8 cellular contexts compared by ENCODE assay signal in the genomic region with DNA sequence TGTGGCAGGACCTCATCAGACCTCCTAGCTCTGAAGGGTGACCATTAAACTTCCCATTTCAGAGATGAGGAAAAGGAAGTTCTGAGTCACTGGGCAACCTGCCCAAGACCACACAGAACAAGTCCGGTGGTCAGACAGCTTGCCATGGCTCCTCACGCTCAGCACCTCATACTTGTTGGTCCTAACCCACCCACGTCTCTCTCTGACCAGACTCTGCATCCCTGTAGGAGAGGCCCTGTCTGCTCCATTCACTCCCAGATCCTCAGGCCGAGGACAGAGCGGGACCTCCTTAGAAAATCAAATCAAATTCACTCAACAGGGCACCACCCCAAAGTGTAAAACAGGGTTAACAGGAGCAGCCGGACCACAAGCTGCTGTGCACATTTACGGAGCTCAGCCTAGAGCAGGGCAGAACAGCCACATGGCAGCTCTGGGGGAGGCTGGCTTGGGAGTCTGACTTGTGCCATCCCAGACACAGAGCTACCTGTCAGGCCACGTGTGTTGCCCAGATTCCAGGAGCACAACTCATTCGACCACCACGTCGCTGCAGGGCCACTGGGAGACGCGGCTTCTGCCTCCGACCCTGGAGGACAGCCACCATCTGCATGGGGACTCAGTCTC. TPM values are rescaled to one million over a fixed set of nuclear protein-coding genes. Genes with fewer than 3 reads are reported as not detected.
DNase-seq lines count a peak whose midpoint lies in the region; ATAC-seq, FAIRE-seq and TF ChIP-seq lines count a peak whose summit lies in the region.

No MANE protein-coding gene starts in this region.

- ATAC-seq in aorta (ENCODE audit: low FRiP score), result no peak
- no peak for ATAC-seq in GM18519 (IDR thresholded peaks at IDR 0.05; ENCODE audit: low FRiP score, unreplicated experiment)
- no peak for ATAC-seq in GM21390 (IDR thresholded peaks at IDR 0.05; ENCODE audit: unreplicated experiment)

- FAIRE-seq in GM18507 (lab: Jason Lieb, UNC), result peak; percentile 56
- no peak for FAIRE-seq in H1 (lab: Jason Lieb, UNC)

- H2BK5ac ChIP-seq in H1 (ENCODE audit: low read depth, low read length), result peak overlapping the region; percentile 32

- H2AFZ ChIP-seq in H1 (ENCODE audit: low read length), result no peak overlapping the region

- 92% methylated on average over 14 of the region's 14 CpGs; no CpG with 5 or more reads in 1 of the 2 experiments for WGBS in H1 (ENCODE audit: extremely low coverage in 1 of 2, insufficient coverage in 1 of 2, insufficient read length in 1 of 2, insufficient replicate concordance in 2 of 2, low coverage in 1 of 2, low lambda C conversion rate in 2 of 2, missing lambda C conversion rate in 1 of 2), 2 experiments
- WGBS in aorta, 2 donors, result 41 to 44% methylated on average over 14 of the region's 14 CpGs

- no peak for TF ChIP-seq EP300 in H1 (IDR thresholded peaks at IDR 0.05; ENCODE audit: borderline replicate concordance in 1 of 2, low read depth in 2 of 2, low read length in 2 of 2)

- H4K8ac ChIP-seq in H1 (ENCODE audit: extremely low read depth, insufficient read depth, low read length), result no peak overlapping the region

- H3K79me1 ChIP-seq in H1 (ENCODE audit: low read depth, low read length), result peaks cover 20% of the 10 kb centered on the region

- H3K14ac ChIP-seq in H1 (ENCODE audit: insufficient read length), result no peak overlapping the region

- H3K4me3 ChIP-seq in H1 (ENCODE audit: extremely low read depth in 1 of 4, insufficient read depth in 2 of 4, low read depth in 3 of 4, low read length in 4 of 4) (peak overlapping the region in 3 of 4 experiments; percentile 52 to 67 (median 55); a peak in 5 of 8 replicates), aorta (ENCODE audit: low read length in 2 of 2) (no peak overlapping the region)

- H2BK12ac ChIP-seq in H1 (ENCODE audit: low read depth, low read length), result no peak overlapping the region

- no peak overlapping the region for H2BK120ac ChIP-seq in H1 (replicated peaks; ENCODE audit: low read depth, low read length)

- peak overlapping the region in 1 of 4 experiments; percentile 20; a peak in 2 of 7 replicates for H3K9ac ChIP-seq in H1 (replicated peaks in 1 of 4; ENCODE audit: extremely low read depth in 1 of 4, low read depth in 3 of 4, low read length in 3 of 4)

- intact Hi-C loops in aorta (cut with DNase I), result loop anchor here in 1 of 2 donors (10.0 kb wide), 1 partner anchor 142 kb away; no protein-coding TSS in a partner anchor

- no peak overlapping the region for H3K4ac ChIP-seq in H1 (replicated peaks; ENCODE audit: insufficient read length, low read depth, low read length)

- POLR2A ChIA-PET in RWPE1 (lab: Yijun Ruan, JAX; ENCODE audit: low non-redundant PET) (no interaction called here), H1 (lab: Charles Lee; ENCODE audit: partially characterized antibody) (interaction anchor here (0.7 to 2.4 kb wide), 9 partner anchors 14 to 189 kb away, joined by 3 to 9 read pairs (median 3); no protein-coding TSS in a partner anchor)

- H3K9me3 ChIP-seq in H1 (ENCODE audit: insufficient read depth in 2 of 2, low read depth in 1 of 2, low read length in 1 of 2), result no peaks in the 10 kb centered on the region
- H3K9me3 ChIP-seq in aorta (ENCODE audit: control insufficient read depth, low read length), result no peaks in the 10 kb centered on the region

- no peak for TF ChIP-seq RAD21 in H1 (IDR thresholded peaks at IDR 0.05 in 1 of 2, conservative IDR thresholded peaks at IDR 0.05 in 1 of 2; ENCODE audit: low read depth in 2 of 2, low read length in 2 of 2)

- no peak overlapping the region for H2BK15ac ChIP-seq in H1 (ENCODE audit: low read length)

- no peak overlapping the region for H4K5ac ChIP-seq in H1 (ENCODE audit: insufficient read length, low read depth, low read length)

- H3K27me3 ChIP-seq in H1 (replicated peaks in 1 of 4; ENCODE audit: control insufficient read depth in 3 of 4, extremely low read depth in 1 of 4, insufficient read depth in 3 of 4, low read length in 3 of 4) (peaks cover 0 to 7% (median 4%) of the 10 kb centered on the region in 4 experiments; a peak in 3 of 7 replicates), aorta (ENCODE audit: control insufficient read depth in 1 of 2, insufficient read depth in 2 of 2, low read length in 1 of 2) (no peaks in the 10 kb centered on the region)

- H3K4me1 ChIP-seq in H1 (replicated peaks in 1 of 4; ENCODE audit: control insufficient read depth in 3 of 4, insufficient read depth in 4 of 4, low read length in 3 of 4), result peaks cover 0 to 15% (median 9%) of the 10 kb centered on the region in 4 experiments; a peak in 6 of 7 replicates
- H3K4me1 ChIP-seq in aorta (ENCODE audit: control insufficient read depth in 1 of 2, insufficient read depth in 2 of 2, low read length in 2 of 2), result no peaks in the 10 kb centered on the region

- no peak overlapping the region for H3K23ac ChIP-seq in H1 (ENCODE audit: insufficient read length)

- no peak overlapping the region for H2AK5ac ChIP-seq in H1 (ENCODE audit: low read depth, low read length)

- H3K56ac ChIP-seq in H1 (replicated peaks; ENCODE audit: insufficient read length, low read depth, low read length), result no peak overlapping the region

- H4K20me1 ChIP-seq in H1 (replicated peaks in 1 of 2; ENCODE audit: control insufficient read depth in 1 of 2, insufficient read depth in 2 of 2, low read length in 2 of 2), result peaks cover 20 to 42% of the 10 kb centered on the region in 2 experiments

- H3K4me2 ChIP-seq in H1 (ENCODE audit: insufficient read depth in 1 of 2, low read depth in 2 of 2, low read length in 2 of 2), result peak overlapping the region; percentile 67 to 83

- H2BK20ac ChIP-seq in H1 (ENCODE audit: low read length), result no peak overlapping the region

- no peak for DNase-seq in GM18507 (ENCODE audit: extremely low spot score, insufficient read length, low read depth)
- peak; percentile 49 for DNase-seq in RWPE1 (ENCODE audit: low spot score)
- DNase-seq in H1 (ENCODE audit: low read depth in 1 of 2, low spot score in 2 of 2), result no peak
- DNase-seq in midbrain (lab: John Stamatoyannopoulos, UW), result peak; percentile 29
- DNase-seq in aorta, result peak; percentile 87 to 91
- no peak for DNase-seq in NCI-H146 treated with DMSO at 0.1 percent for 48 hours (lab: John Stamatoyannopoulos, UW; ENCODE audit: unreplicated experiment)

- peaks cover 50 to 63% of the 10 kb centered on the region in 2 experiments for H3K79me2 ChIP-seq in H1 (ENCODE audit: control insufficient read depth in 1 of 2, insufficient read depth in 2 of 2, low read length in 2 of 2)

- CTCF ChIA-PET in RWPE1 (lab: Yijun Ruan, JAX), result interaction anchor here (0.6 kb wide), 2 partner anchors 11 to 56 kb away, joined by 3 read pairs; no protein-coding TSS in a partner anchor
- CTCF ChIA-PET in H1 (lab: Charles Lee; ENCODE audit: partially characterized antibody), result interaction anchor here (0.8 to 2.8 kb wide), 4 partner anchors 48 to 173 kb away, joined by 3 to 7 read pairs (median 6); partner anchors contain the start of gene TPGS1

- H3K36me3 ChIP-seq in H1 (ENCODE audit: control insufficient read depth in 2 of 4, insufficient read depth in 4 of 4, low read length in 3 of 4), result no peaks in the 10 kb centered on the region; a peak in 3 of 8 replicates
- no peaks in the 10 kb centered on the region for H3K36me3 ChIP-seq in aorta (ENCODE audit: control insufficient read depth in 1 of 2, insufficient read depth in 2 of 2, low read length in 1 of 2)

- TF ChIP-seq CTCF in RWPE1 (conservative IDR thresholded peaks at IDR 0.05; ENCODE audit: low read depth), result no peak
- no peak for TF ChIP-seq CTCF in H1 (IDR thresholded peaks at IDR 0.05; ENCODE audit: control extremely low read depth in 1 of 3, insufficient read depth in 1 of 3, low read depth in 1 of 3, low read length in 3 of 3)

- no peak overlapping the region for H4K91ac ChIP-seq in H1 (replicated peaks; ENCODE audit: insufficient read length, low read length)

- no peak for TF ChIP-seq POLR2A in H1 (IDR thresholded peaks at IDR 0.05; ENCODE audit: control extremely low read depth in 1 of 2, low read depth in 2 of 2, low read length in 2 of 2)

- peaks cover 9% of the 10 kb centered on the region; the same call in 1 of the 2 replicates for H3K23me2 ChIP-seq in H1 (ENCODE audit: low read depth, low read length)

- no peak overlapping the region for H3K18ac ChIP-seq in H1 (ENCODE audit: extremely low read depth, low read length)

- peak overlapping the region; percentile 83 for H3K27ac ChIP-seq in RWPE1
- H3K27ac ChIP-seq in H1 (ENCODE audit: low read depth, low read length), result no peak overlapping the region
- no peak overlapping the region for H3K27ac ChIP-seq in aorta (ENCODE audit: low read depth in 1 of 2, low read length in 2 of 2)

TF ChIP-seq in H1, 55 proteins besides CTCF, POLR2A, EP300 and RAD21:
- TF ChIP-seq JUN (IDR thresholded peaks at IDR 0.05; ENCODE audit: low read depth, low read length) (no peak), CBX8 (IDR thresholded peaks at IDR 0.05; ENCODE audit: borderline replicate concordance, low read depth, low read length) (no peak), SP4 (IDR thresholded peaks at IDR 0.05; ENCODE audit: low read length) (no peak)

RNA-seq across cellular contexts. Expression of gene MIER2, which starts 1.7 kb away (rescaled TPM):
- 45.7 and 48.3 TPM in 2 replicates for total RNA-seq in H1 (2021; fragmentation: NEBNext Ultra II Directional; extraction: Animal tissue kit (Norgen Biotek cat#: 25700))
- 30.3 and 53.1 TPM in 2 replicates for polyA plus RNA-seq in H1 (2011; rRNA removed)
- 23.4 TPM for polyA plus RNA-seq in H1 (2011; cell fraction: cytosol; rRNA removed)
- 73.3 TPM for polyA plus RNA-seq in H1 (2011; cell fraction: nucleus; rRNA removed)
- polyA plus RNA-seq in H1 (2012, experiment 1 of 2), result 44.7 to 62.6 TPM (median 54.6 TPM) in 4 replicates
- 23.4 TPM for polyA plus RNA-seq in H1 (2012, experiment 2 of 2)
- polyA plus RNA-seq in H1 (2013, experiment 1 of 2), result 29.9 TPM
- 30.9 TPM for polyA plus RNA-seq in H1 (2013, experiment 2 of 2)
- polyA minus RNA-seq in H1 (2011; rRNA and poly(A)+ RNA removed), result 72.4 and 80.0 TPM in 2 replicates
- 28.2 TPM for polyA minus RNA-seq in H1 (2011; cell fraction: cytosol; rRNA and poly(A)+ RNA removed)
- polyA minus RNA-seq in H1 (2011; cell fraction: nucleus; rRNA and poly(A)+ RNA removed), result 54.0 TPM
- 10 to 100 TPM; 26.4 to 31.1 TPM for total RNA-seq in aorta
- 1 to 10 TPM; 3.3 to 9.1 TPM for polyA plus RNA-seq in aorta

RNA-seq across cellular contexts. Expression of gene PLPP2, which starts 51.7 kb away (rescaled TPM):
- 98.6 and 101 TPM in 2 replicates for total RNA-seq in H1 (2021; fragmentation: NEBNext Ultra II Directional; extraction: Animal tissue kit (Norgen Biotek cat#: 25700))
- polyA plus RNA-seq in H1 (2011; rRNA removed) (195 and 326 TPM in 2 replicates), aorta (1 to 10 TPM in 1 of 2 donors, under 1 TPM in 1; 0.51 to 6.5 TPM)
- 162 TPM for polyA plus RNA-seq in H1 (2011; cell fraction: cytosol; rRNA removed)
- polyA plus RNA-seq in H1 (2011; cell fraction: nucleus; rRNA removed), result 254 TPM
- polyA plus RNA-seq in H1 (2012, experiment 1 of 2), result 91.4 to 160 TPM (median 142 TPM) in 4 replicates
- 177 TPM for polyA plus RNA-seq in H1 (2012, experiment 2 of 2)
- polyA plus RNA-seq in H1 (2013, experiment 1 of 2), result 85.7 TPM
- polyA plus RNA-seq in H1 (2013, experiment 2 of 2), result 84.2 TPM
- polyA minus RNA-seq in H1 (2011; rRNA and poly(A)+ RNA removed), result 63.2 and 112 TPM in 2 replicates
- polyA minus RNA-seq in H1 (2011; cell fraction: cytosol; rRNA and poly(A)+ RNA removed), result 56.9 TPM
- 43.8 TPM for polyA minus RNA-seq in H1 (2011; cell fraction: nucleus; rRNA and poly(A)+ RNA removed)
- 1 to 10 TPM; 3.1 to 4.2 TPM for total RNA-seq in aorta

Comparison
In these comparisons a context has a peak if more than half of its experiments do, and no peak if none do; other contexts are left out.
1. DNase-seq: peak in RWPE1 (single experiment), midbrain (single experiment) and aorta (2 of 2); none in GM18507 (single experiment), H1 (0 of 2) and NCI-H146 treated with DMSO at 0.1 percent for 48 hours (single experiment).
2. H3K4me3 ChIP-seq: peak in H1 (3 of 4); none in aorta (0 of 2).
3. RNA of gene PLPP2, which starts 51.7 kb away (total RNA-seq): 98.6 to 101 TPM in H1; 3.1 to 4.2 TPM in aorta; every median in the first group is over 10 times any median in the second.